Comparison of ENCODE assay signal across 1 cellular context in genomic region chr4:126530996-126531585, GRCh38.
TF ChIP-seq lines count a peak whose summit lies in the region.

No MANE protein-coding gene starts in this region.

TF ChIP-seq in GM23338, 12 proteins besides CTCF, POLR2A, EP300 and RAD21:
- TF ChIP-seq CREB1 (CRISPR knock-in tag; IDR thresholded peaks at IDR 0.05; ENCODE audit: low read depth) (no peak), ETS1 (IDR thresholded peaks at IDR 0.05) (no peak), EZH2phosphoT487 (IDR thresholded peaks at IDR 0.05; ENCODE audit: unreplicated experiment) (no peak), NANOG (IDR thresholded peaks at IDR 0.05; ENCODE audit: borderline replicate concordance) (no peak), STAT1 (IDR thresholded peaks at IDR 0.05; ENCODE audit: unreplicated experiment) (no peak), POLR2AphosphoS5 (IDR thresholded peaks at IDR 0.05; ENCODE audit: low read depth) (no peak), ZNF462 (CRISPR knock-in tag; IDR thresholded peaks at IDR 0.05) (no peak), EZH2 (IDR thresholded peaks at IDR 0.05; ENCODE audit: low read depth, unreplicated experiment) (no peak), ZNF331 (CRISPR knock-in tag; IDR thresholded peaks at IDR 0.05; ENCODE audit: low read depth) (no peak), ZNF114 (CRISPR knock-in tag; IDR thresholded peaks at IDR 0.05) (no peak), JUNB (IDR thresholded peaks at IDR 0.05; ENCODE audit: unreplicated experiment) (no peak)
- TF ChIP-seq, protein P1, sequence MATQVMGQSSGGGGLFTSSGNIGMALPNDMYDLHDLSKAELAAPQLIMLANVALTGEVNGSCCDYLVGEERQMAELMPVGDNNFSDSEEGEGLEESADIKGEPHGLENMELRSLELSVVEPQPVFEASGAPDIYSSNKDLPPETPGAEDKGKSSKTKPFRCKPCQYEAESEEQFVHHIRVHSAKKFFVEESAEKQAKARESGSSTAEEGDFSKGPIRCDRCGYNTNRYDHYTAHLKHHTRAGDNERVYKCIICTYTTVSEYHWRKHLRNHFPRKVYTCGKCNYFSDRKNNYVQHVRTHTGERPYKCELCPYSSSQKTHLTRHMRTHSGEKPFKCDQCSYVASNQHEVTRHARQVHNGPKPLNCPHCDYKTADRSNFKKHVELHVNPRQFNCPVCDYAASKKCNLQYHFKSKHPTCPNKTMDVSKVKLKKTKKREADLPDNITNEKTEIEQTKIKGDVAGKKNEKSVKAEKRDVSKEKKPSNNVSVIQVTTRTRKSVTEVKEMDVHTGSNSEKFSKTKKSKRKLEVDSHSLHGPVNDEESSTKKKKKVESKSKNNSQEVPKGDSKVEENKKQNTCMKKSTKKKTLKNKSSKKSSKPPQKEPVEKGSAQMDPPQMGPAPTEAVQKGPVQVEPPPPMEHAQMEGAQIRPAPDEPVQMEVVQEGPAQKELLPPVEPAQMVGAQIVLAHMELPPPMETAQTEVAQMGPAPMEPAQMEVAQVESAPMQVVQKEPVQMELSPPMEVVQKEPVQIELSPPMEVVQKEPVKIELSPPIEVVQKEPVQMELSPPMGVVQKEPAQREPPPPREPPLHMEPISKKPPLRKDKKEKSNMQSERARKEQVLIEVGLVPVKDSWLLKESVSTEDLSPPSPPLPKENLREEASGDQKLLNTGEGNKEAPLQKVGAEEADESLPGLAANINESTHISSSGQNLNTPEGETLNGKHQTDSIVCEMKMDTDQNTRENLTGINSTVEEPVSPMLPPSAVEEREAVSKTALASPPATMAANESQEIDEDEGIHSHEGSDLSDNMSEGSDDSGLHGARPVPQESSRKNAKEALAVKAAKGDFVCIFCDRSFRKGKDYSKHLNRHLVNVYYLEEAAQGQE (IDR thresholded peaks at IDR 0.05; ENCODE audit: unreplicated experiment): no peak
